ENCODE assay signal across 15 cellular contexts in the genomic region with DNA sequence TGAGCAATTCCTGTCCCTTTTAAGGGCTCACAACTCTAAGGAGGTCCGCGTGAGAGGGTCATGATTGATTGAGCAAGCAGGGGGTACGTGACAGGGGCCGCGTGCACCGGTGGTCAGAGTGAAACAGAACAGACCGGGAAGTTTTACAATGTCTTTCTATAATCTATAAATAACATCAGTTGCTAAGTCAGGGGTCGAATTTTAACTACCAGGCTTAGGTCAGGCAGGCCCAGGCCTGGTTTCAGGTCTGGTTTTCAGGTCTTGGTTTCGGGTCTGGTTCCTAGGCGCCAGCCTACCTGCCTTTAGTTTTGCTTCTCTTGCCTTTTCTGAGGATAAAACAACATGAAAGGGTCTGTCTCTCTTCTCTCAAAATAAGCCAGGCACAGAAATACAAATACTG.
DNase-seq lines count a peak whose midpoint lies in the region; ATAC-seq and TF ChIP-seq lines count a peak whose summit lies in the region.
"Had no signal": no experiment of that assay in that cellular context is flagged by ENCODE, and none has a peak within 500 bp of the region (broad histone marks: within the 10 kb centered on the region; RNA-seq: fewer than 3 reads in every experiment).

No MANE protein-coding gene starts in this region.

- H3K4me3 Mint-ChIP-seq in HFFc6, result no peak overlapping the region
- H3K4me3 Mint-ChIP-seq: CD4-positive, CD25-positive, alpha-beta regulatory T cell; effector memory CD8-positive, alpha-beta T cell; IgD-negative memory B cell; nephron had no signal

- no peaks in the 10 kb centered on the region; the same call in 1 of the 2 replicates for H3K27me3 Mint-ChIP-seq in HFFc6 (ENCODE audit: insufficient read depth)
- H3K27me3 Mint-ChIP-seq: CD4-positive, CD25-positive, alpha-beta regulatory T cell had no signal

- TF ChIP-seq CTCF in HFFc6 (IDR thresholded peaks at IDR 0.05), result no peak

- ATAC-seq in GM19023 (IDR thresholded peaks at IDR 0.05; ENCODE audit: unreplicated experiment) (peak; percentile 52), GM21723 (IDR thresholded peaks at IDR 0.05; ENCODE audit: unreplicated experiment) (peak; percentile 61), HG03097 (IDR thresholded peaks at IDR 0.05; ENCODE audit: low FRiP score, unreplicated experiment) (peak; percentile 58)
- ATAC-seq: body of pancreas; effector memory CD8-positive, alpha-beta T cell had no signal

- no peaks in the 10 kb centered on the region for H3K36me3 Mint-ChIP-seq in HFFc6 (ENCODE audit: low read depth)
- H3K36me3 Mint-ChIP-seq: CD4-positive, CD25-positive, alpha-beta regulatory T cell; IgD-negative memory B cell had no signal

- H3K27ac Mint-ChIP-seq in HFFc6, result no peak overlapping the region
- H3K27ac Mint-ChIP-seq: CD4-positive, CD25-positive, alpha-beta regulatory T cell; effector memory CD8-positive, alpha-beta T cell; IgD-negative memory B cell had no signal

- peaks cover 5% of the 10 kb centered on the region; the same call in 1 of the 2 replicates for H3K9me3 Mint-ChIP-seq in HFFc6
- H3K9me3 Mint-ChIP-seq: IgD-negative memory B cell had no signal

- peak; percentile 12 for DNase-seq in left kidney (ENCODE audit: low read depth, low spot score)
- DNase-seq in HFFc6, result no peak
- DNase-seq in D341Med (ENCODE audit: low spot score), result no peak
- DNase-seq in NCI-H526 (lab: John Stamatoyannopoulos, UW), result no peak
- no peak for DNase-seq in EL
- DNase-seq: body of pancreas; CD4-positive, CD25-positive, alpha-beta regulatory T cell; effector memory CD8-positive, alpha-beta T cell; NCI-H187 treated with DMSO at 0.1 percent for 48 hours; sigmoid colon had no signal

- H3K4me1 Mint-ChIP-seq in HFFc6 (ENCODE audit: low read depth), result peaks cover 5% of the 10 kb centered on the region; the same call in 1 of the 2 replicates
- H3K4me1 Mint-ChIP-seq: CD4-positive, CD25-positive, alpha-beta regulatory T cell; IgD-negative memory B cell had no signal
